ENCODE assay signal across 1 cellular context in the genomic region with DNA sequence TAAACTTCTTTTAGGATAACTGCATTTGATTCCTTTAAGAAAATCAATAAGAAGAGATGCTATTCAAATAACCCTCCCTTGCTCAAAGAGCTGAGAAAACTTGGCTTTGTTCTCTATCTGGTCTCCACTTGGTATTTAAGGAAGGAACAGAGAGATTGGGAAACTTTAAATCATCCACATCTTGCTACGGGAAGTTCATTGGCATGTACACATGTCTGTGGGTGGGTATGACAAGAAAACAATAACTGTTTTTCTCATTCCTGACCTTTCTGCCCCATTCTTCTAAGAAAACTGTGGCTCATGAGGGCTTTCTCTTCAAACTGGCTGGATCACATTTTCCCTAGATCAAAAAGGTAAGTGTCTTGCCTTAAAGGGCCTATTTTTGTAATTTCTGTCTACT.
TF ChIP-seq lines count a peak whose summit lies in the region.

No MANE protein-coding gene starts in this region.

TF ChIP-seq in endothelial cell of umbilical vein, 7 proteins besides CTCF, POLR2A, EP300 and RAD21:
- TF ChIP-seq JUN (IDR thresholded peaks at IDR 0.05; ENCODE audit: borderline replicate concordance, insufficient read depth, insufficient read length, low read depth) (no peak), GATA2 (IDR thresholded peaks at IDR 0.05; ENCODE audit: insufficient read depth, insufficient read length, low read depth, low read length) (no peak), MYC (IDR thresholded peaks at IDR 0.05; ENCODE audit: low read depth, low read length) (no peak), MAX (IDR thresholded peaks at IDR 0.05; ENCODE audit: insufficient read depth, insufficient read length) (no peak), FOS (IDR thresholded peaks at IDR 0.05; ENCODE audit: borderline replicate concordance, insufficient read depth, low read length) (no peak), EZH2 (IDR thresholded peaks at IDR 0.05; ENCODE audit: borderline replicate concordance, low read depth, low read length, severe bottlenecking) (no peak), POLR2AphosphoS5 (IDR thresholded peaks at IDR 0.05; ENCODE audit: insufficient read depth, low read depth, low read length) (no peak)
